17 cellular contexts compared by ENCODE assay signal in the genomic region with DNA sequence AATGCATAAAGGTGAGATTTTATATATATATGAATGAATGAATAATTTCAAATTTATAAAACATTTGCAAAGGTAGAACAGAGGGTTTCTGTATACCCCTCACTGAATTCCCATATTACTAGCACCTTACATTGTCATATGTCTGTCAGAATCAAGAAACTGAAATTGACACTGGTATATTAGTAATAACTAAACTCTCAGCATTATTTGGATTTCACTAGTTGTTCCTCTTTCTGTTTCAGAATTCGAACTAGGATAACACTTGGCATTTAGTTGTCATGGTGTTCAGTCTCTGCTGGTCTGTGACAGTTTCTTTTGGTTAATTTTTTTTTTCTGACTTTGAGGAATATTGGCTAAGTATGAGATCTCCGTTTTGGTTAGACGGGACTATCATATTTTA.
DNase-seq lines count a peak whose midpoint lies in the region; ATAC-seq, FAIRE-seq and TF ChIP-seq lines count a peak whose summit lies in the region.
"Had no signal": no experiment of that assay in that cellular context is flagged by ENCODE, and none has a peak within 500 bp of the region (broad histone marks: within the 10 kb centered on the region; RNA-seq: fewer than 3 reads in every experiment).

No MANE protein-coding gene starts in this region.

- H4K20me1 ChIP-seq in GM12878 (ENCODE audit: control insufficient read depth, insufficient read depth): no peaks in the 10 kb centered on the region

- no peaks in the 10 kb centered on the region for H3K36me3 Mint-ChIP-seq in activated naive CD4-positive, alpha-beta T cell treated with anti-CD3 and anti-CD28 coated beads for 36 hours (ENCODE audit: low read depth)

- H3K27me3 Mint-ChIP-seq in activated naive CD4-positive, alpha-beta T cell treated with anti-CD3 and anti-CD28 coated beads for 36 hours (ENCODE audit: low read depth): no peaks in the 10 kb centered on the region

- DNase-seq in GM12878 (ENCODE audit: low read depth, low spot score) (peak; percentile 9), DMS 273 (lab: John Stamatoyannopoulos, UW; ENCODE audit: unreplicated experiment) (no peak), uterus (no peak)
- no peak for DNase-seq in activated CD4-positive, alpha-beta T cell treated with anti-CD3 and anti-CD28 coated beads, Interleukin-2, amount 50 U/mL, for 4 hours
- DNase-seq in activated naive CD4-positive, alpha-beta T cell treated with anti-CD3 and anti-CD28 coated beads for 36 hours: no peak
- DNase-seq: activated T-cell treated with anti-CD3 and anti-CD28 coated beads, Interleukin-2, amount 50 U/mL, for 4 hours; BE2C; DMS 273 treated with DMSO at 0.1 percent for 48 hours; foreskin keratinocyte; HFFc6; left lung; NCI-H1694 treated with DMSO at 0.1 percent for 48 hours; NCI-H510A had no signal

- POLR2A ChIA-PET in GM12878 (lab: Charles Lee): no interaction called here

- SMC1A ChIA-PET in GM12878 (lab: Charles Lee; ENCODE audit: uncharacterized antibody, unreplicated experiment): no interaction called here

- H3K4me1 Mint-ChIP-seq in activated naive CD4-positive, alpha-beta T cell treated with anti-CD3 and anti-CD28 coated beads for 36 hours (ENCODE audit: low read depth): no peaks in the 10 kb centered on the region

- no peak overlapping the region for H3K4me2 ChIP-seq in GM12878 (ENCODE audit: control insufficient read depth, insufficient read depth)

- no peak overlapping the region for H3K27ac Mint-ChIP-seq in activated naive CD4-positive, alpha-beta T cell treated with anti-CD3 and anti-CD28 coated beads for 36 hours
- H3K27ac Mint-ChIP-seq: HFFc6 had no signal

- no peaks in the 10 kb centered on the region for H3K9me3 ChIP-seq in GM12878 (replicated peaks; ENCODE audit: control insufficient read depth, insufficient read depth, low read length)
- no peaks in the 10 kb centered on the region for H3K9me3 ChIP-seq in uterus
- H3K9me3 ChIP-seq: BE2C, left lung had no signal

- intact Hi-C loops in GM12878 (cut with micrococcal nuclease; ENCODE audit: unreplicated experiment) (no loop called here), uterus (cut with DNase I; ENCODE audit: low total_unique reads) (no loop called here)
- intact Hi-C loops in activated naive CD4-positive, alpha-beta T cell treated with anti-CD3 and anti-CD28 coated beads for 36 hours (cut with micrococcal nuclease): no loop called here

- peaks cover 5% of the 10 kb centered on the region for H3K9me3 Mint-ChIP-seq in activated naive CD4-positive, alpha-beta T cell treated with anti-CD3 and anti-CD28 coated beads for 36 hours
- H3K9me3 Mint-ChIP-seq: activated T-cell treated with anti-CD3 and anti-CD28 coated beads, Interleukin-2, amount 50 U/mL, for 4 hours had no signal

- CTCF ChIA-PET in GM12878 (lab: Yijun Ruan, JAX): no interaction called here
- CTCF ChIA-PET in activated naive CD4-positive, alpha-beta T cell treated with anti-CD3 and anti-CD28 coated beads for 36 hours (lab: Charles Lee): no interaction called here

- in situ Hi-C loops in GM12878 (cut with MboI): no loop called here

- no peaks in the 10 kb centered on the region for H3K4me1 ChIP-seq in GM12878 (ENCODE audit: control insufficient read depth, insufficient read depth, low read length)
- no peaks in the 10 kb centered on the region for H3K4me1 ChIP-seq in uterus
- H3K4me1 ChIP-seq: BE2C, foreskin keratinocyte, left lung, parathyroid adenoma had no signal

- no peak for FAIRE-seq in GM12878 (lab: Jason Lieb, UNC)

- H3K4me3 ChIP-seq in GM12878 (no peak overlapping the region), uterus (no peak overlapping the region)
- H3K4me3 ChIP-seq: left lung had no signal

- no peak overlapping the region for H3K27ac ChIP-seq in GM12878 (ENCODE audit: control insufficient read depth, insufficient read depth)
- H3K27ac ChIP-seq in uterus: no peak overlapping the region
- H3K27ac ChIP-seq: foreskin keratinocyte, left lung, parathyroid adenoma had no signal

- RAD21 ChIA-PET in GM12878 (lab: Charles Lee; ENCODE audit: unreplicated experiment): no interaction called here

- H3K36me3 ChIP-seq in GM12878 (ENCODE audit: control insufficient read depth in 2 of 2, insufficient read depth in 2 of 2, low read length in 1 of 2) (no peaks in the 10 kb centered on the region), uterus (no peaks in the 10 kb centered on the region)
- H3K36me3 ChIP-seq: BE2C, left lung had no signal

- no peak for TF ChIP-seq RAD21 in GM12878 (IDR thresholded peaks at IDR 0.05; ENCODE audit: insufficient read depth, low read depth, low read length)

- TF ChIP-seq EP300 in GM12878 (IDR thresholded peaks at IDR 0.05; ENCODE audit: borderline replicate concordance in 1 of 2, control insufficient read depth in 1 of 2, low read depth in 2 of 2, low read length in 2 of 2): no peak

- TF ChIP-seq POLR2A in GM12878 (IDR thresholded peaks at IDR 0.05; ENCODE audit: low read depth, low read length): no peak
- TF ChIP-seq POLR2A in uterus (IDR thresholded peaks at IDR 0.05): no peak

- TF ChIP-seq CTCF in GM12878 (IDR thresholded peaks at IDR 0.05 in 2 of 3, conservative IDR thresholded peaks at IDR 0.05 in 1 of 3; ENCODE audit: control insufficient read depth in 2 of 3, extremely low read depth in 1 of 3, insufficient read depth in 1 of 3, low read depth in 3 of 3, low read length in 3 of 3) (no peak), uterus (IDR thresholded peaks at IDR 0.05) (no peak)

- H3K9ac ChIP-seq in GM12878 (ENCODE audit: control insufficient read depth, insufficient read depth, low read length): no peak overlapping the region
- H3K9ac ChIP-seq: parathyroid adenoma had no signal

- no TSS peak for BruUV-seq in GM12878 (replicated peaks; lab: Mats Ljungman, UMichigan)

- ATAC-seq in GM18873 (IDR thresholded peaks at IDR 0.05; ENCODE audit: low FRiP score, unreplicated experiment): peak; percentile 63
- ATAC-seq in GM21717 (IDR thresholded peaks at IDR 0.05; ENCODE audit: unreplicated experiment): peak; percentile 98
- peak; percentile 60 for ATAC-seq in HG03064 (IDR thresholded peaks at IDR 0.05; ENCODE audit: low read depth, unreplicated experiment)
- ATAC-seq in GM12878: peak; percentile 82
- ATAC-seq: activated T-cell treated with anti-CD3 and anti-CD28 coated beads, Interleukin-2, amount 50 U/mL, for 4 hours; foreskin keratinocyte; left lung had no signal

- H3K27me3 ChIP-seq in GM12878 (replicated peaks in 1 of 2; ENCODE audit: control insufficient read depth in 2 of 2, insufficient read depth in 2 of 2, low read length in 1 of 2) (no peaks in the 10 kb centered on the region), uterus (no peaks in the 10 kb centered on the region)
- H3K27me3 ChIP-seq: BE2C, foreskin keratinocyte, left lung had no signal

- WGBS in GM12878 (ENCODE audit: insufficient coverage, insufficient replicate concordance, low lambda C conversion rate, missing lambda C conversion rate): 0% methylated on average over 3 of the region's 3 CpGs

- H3K4me3 Mint-ChIP-seq in activated naive CD4-positive, alpha-beta T cell treated with anti-CD3 and anti-CD28 coated beads for 36 hours: no peak overlapping the region
- H3K4me3 Mint-ChIP-seq: activated T-cell treated with anti-CD3 and anti-CD28 coated beads, Interleukin-2, amount 50 U/mL, for 4 hours; HFFc6 had no signal

- H3K79me2 ChIP-seq in GM12878 (ENCODE audit: control insufficient read depth, insufficient read depth, low read length): no peaks in the 10 kb centered on the region
- H3K79me2 ChIP-seq: parathyroid adenoma had no signal

- H2AFZ ChIP-seq in GM12878 (ENCODE audit: control insufficient read depth, low read depth, low read length): no peak overlapping the region
- H2AFZ ChIP-seq: parathyroid adenoma had no signal

TF ChIP-seq in GM12878, 131 proteins besides CTCF, POLR2A, EP300 and RAD21:
- TF ChIP-seq, protein P1, sequence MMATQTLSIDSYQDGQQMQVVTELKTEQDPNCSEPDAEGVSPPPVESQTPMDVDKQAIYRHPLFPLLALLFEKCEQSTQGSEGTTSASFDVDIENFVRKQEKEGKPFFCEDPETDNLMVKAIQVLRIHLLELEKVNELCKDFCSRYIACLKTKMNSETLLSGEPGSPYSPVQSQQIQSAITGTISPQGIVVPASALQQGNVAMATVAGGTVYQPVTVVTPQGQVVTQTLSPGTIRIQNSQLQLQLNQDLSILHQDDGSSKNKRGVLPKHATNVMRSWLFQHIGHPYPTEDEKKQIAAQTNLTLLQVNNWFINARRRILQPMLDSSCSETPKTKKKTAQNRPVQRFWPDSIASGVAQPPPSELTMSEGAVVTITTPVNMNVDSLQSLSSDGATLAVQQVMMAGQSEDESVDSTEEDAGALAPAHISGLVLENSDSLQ (IDR thresholded peaks at IDR 0.05): peak; percentile 56; the same call in 1 of the 2 replicates
- no peak for TF ChIP-seq IKZF1 (conservative IDR thresholded peaks at IDR 0.05)
- TF ChIP-seq JUNB (IDR thresholded peaks at IDR 0.05): peak; percentile 60
